ENCODE assay signal across 18 cellular contexts in genomic region chr9:2338770-2339169, GRCh38.
DNase-seq lines count a peak whose midpoint lies in the region; ATAC-seq, FAIRE-seq and TF ChIP-seq lines count a peak whose summit lies in the region.
"Had no signal": no experiment of that assay in that cellular context is flagged by ENCODE, and none has a peak within 500 bp of the region (broad histone marks: within the 10 kb centered on the region; RNA-seq: fewer than 3 reads in every experiment).

No MANE protein-coding gene starts in this region.

- dilution Hi-C loops in mammary epithelial cell (cut with HindIII; ENCODE audit: low sequenced_read_pairs), result no loop called here

- FAIRE-seq in RCC 7860 (lab: Jason Lieb, UNC), result no peak

- no peak overlapping the region for H3K27ac ChIP-seq in mammary epithelial cell (ENCODE audit: insufficient read depth, low read depth, low read length)
- H3K27ac ChIP-seq in breast epithelium, result peak overlapping the region in 1 of 2 donors; percentile 43
- no peak overlapping the region for H3K27ac ChIP-seq in RWPE2 (ENCODE audit: poor library complexity, severe bottlenecking)
- peak overlapping the region; percentile 26 for H3K27ac ChIP-seq in hepatocyte
- H3K27ac ChIP-seq: KMS-11, SJSA1 had no signal

- CTCF ChIA-PET in mammary epithelial cell (lab: Charles Lee; ENCODE audit: low non-redundant PET), result no interaction called here

- H3K36me3 ChIP-seq in mammary epithelial cell (ENCODE audit: insufficient read depth, low read length) (no peaks in the 10 kb centered on the region), breast epithelium (no peaks in the 10 kb centered on the region), RWPE2 (ENCODE audit: low read depth) (no peaks in the 10 kb centered on the region), hepatocyte (replicated peaks; ENCODE audit: insufficient read depth, low read depth) (no peaks in the 10 kb centered on the region)
- H3K36me3 ChIP-seq: SJSA1 had no signal

- H3K9me3 ChIP-seq in mammary epithelial cell (replicated peaks; ENCODE audit: insufficient read depth, low read length), result no peaks in the 10 kb centered on the region
- H3K9me3 ChIP-seq in breast epithelium, result no peaks in the 10 kb centered on the region
- no peaks in the 10 kb centered on the region for H3K9me3 ChIP-seq in RWPE2 (ENCODE audit: severe bottlenecking)
- no peaks in the 10 kb centered on the region for H3K9me3 ChIP-seq in hepatocyte (ENCODE audit: low read depth)
- H3K9me3 ChIP-seq: Caco-2, SJSA1 had no signal

- H2AFZ ChIP-seq in mammary epithelial cell (ENCODE audit: low read depth, low read length) (no peak overlapping the region), hepatocyte (no peak overlapping the region)

- H4K20me1 ChIP-seq in mammary epithelial cell (ENCODE audit: insufficient read depth, low read length) (no peaks in the 10 kb centered on the region), hepatocyte (ENCODE audit: insufficient read depth, poor library complexity, severe bottlenecking) (no peaks in the 10 kb centered on the region)

- intact Hi-C loops in mammary epithelial cell (cut with micrococcal nuclease), result loop anchor here (5.0 kb wide), 2 partner anchors 284 to 319 kb away; partner anchors contain the start of gene VLDLR
- intact Hi-C loops in breast epithelium (cut with DNase I; ENCODE audit: low total_unique reads), result no loop called here

- 78% methylated on average over 1 of the region's 1 CpG for WGBS in mammary epithelial cell (ENCODE audit: low coverage, missing lambda C conversion rate)
- 40% methylated on average over 1 of the region's 1 CpG for whole genome bisulfite sequencing in hepatocyte (ENCODE audit: low lambda C conversion rate, missing lambda C conversion rate)

- ATAC-seq in RWPE2 (ENCODE audit: low read depth), result 0 out of 3 replicates have a peak, but pooled peaks have one; percentile 24

- DNase-seq in mammary epithelial cell, result peak; percentile 61
- no peak for DNase-seq in breast epithelium (ENCODE audit: low spot score in 2 of 2)
- no peak for DNase-seq in RWPE2 (ENCODE audit: low spot score)
- peak; percentile 12 for DNase-seq in hepatocyte (ENCODE audit: low spot score)
- peak; percentile 50 for DNase-seq in renal cortical epithelial cell (ENCODE audit: low read depth)
- no peak for DNase-seq in RCC 7860 (ENCODE audit: low spot score)
- no peak for DNase-seq in islet precursor cell
- DNase-seq in NCI-H1092 (lab: John Stamatoyannopoulos, UW), result no peak
- DNase-seq: Caco-2, DMS79, H7, HFFc6, MV-4-11, NCI-H1417 treated with DMSO at 0.1 percent for 48 hours, NCI-H1930, NCI-H524 had no signal

- H3K79me2 ChIP-seq in mammary epithelial cell (ENCODE audit: insufficient read depth, low read length) (no peaks in the 10 kb centered on the region), hepatocyte (no peaks in the 10 kb centered on the region)

- no peak overlapping the region for H3K9ac ChIP-seq in mammary epithelial cell (ENCODE audit: insufficient read depth, low read length)
- H3K9ac ChIP-seq: KMS-11 had no signal

- no peak for TF ChIP-seq POLR2A in breast epithelium (IDR thresholded peaks at IDR 0.05)

- in situ Hi-C loops in mammary epithelial cell (cut with MboI; ENCODE audit: low sequenced_read_pairs in 2 of 2), result no loop called here

- H3K9me2 ChIP-seq in hepatocyte (replicated peaks; ENCODE audit: insufficient read depth), result no peaks in the 10 kb centered on the region

- no TSS peak for BruUV-seq in mammary epithelial cell (replicated peaks; lab: Mats Ljungman, UMichigan)

- peaks cover 30% of the 10 kb centered on the region for H3K4me1 ChIP-seq in mammary epithelial cell (ENCODE audit: insufficient read depth, low read length)
- no peaks in the 10 kb centered on the region for H3K4me1 ChIP-seq in breast epithelium
- H3K4me1 ChIP-seq in RWPE2 (ENCODE audit: insufficient read depth, poor library complexity, severe bottlenecking), result peaks cover 9% of the 10 kb centered on the region
- peaks cover 15% of the 10 kb centered on the region for H3K4me1 ChIP-seq in hepatocyte (ENCODE audit: insufficient read depth)
- H3K4me1 ChIP-seq: Caco-2, SJSA1 had no signal

- H3K27me3 ChIP-seq in mammary epithelial cell (ENCODE audit: insufficient read depth, low read length) (no peaks in the 10 kb centered on the region), breast epithelium (no peaks in the 10 kb centered on the region), RWPE2 (ENCODE audit: insufficient read depth, poor library complexity, severe bottlenecking) (no peaks in the 10 kb centered on the region), hepatocyte (no peaks in the 10 kb centered on the region)
- H3K27me3 ChIP-seq: SJSA1 had no signal

- TF ChIP-seq CTCF in mammary epithelial cell (conservative IDR thresholded peaks at IDR 0.05 in 1 of 2, IDR thresholded peaks at IDR 0.05 in 1 of 2; ENCODE audit: extremely low read depth in 1 of 2, insufficient read depth in 1 of 2, low read depth in 1 of 2, low read length in 2 of 2), result no peak
- TF ChIP-seq CTCF in breast epithelium (IDR thresholded peaks at IDR 0.05), result no peak
- no peak for TF ChIP-seq CTCF in RWPE2 (IDR thresholded peaks at IDR 0.05; ENCODE audit: poor library complexity, severe bottlenecking)
- no peak for TF ChIP-seq CTCF in hepatocyte (IDR thresholded peaks at IDR 0.05; ENCODE audit: poor library complexity)

- no peak overlapping the region for H3K4me3 ChIP-seq in mammary epithelial cell (replicated peaks in 1 of 3; ENCODE audit: insufficient read depth in 1 of 3, low read depth in 2 of 3, low read length in 3 of 3)
- no peak overlapping the region for H3K4me3 ChIP-seq in breast epithelium
- H3K4me3 ChIP-seq in RWPE2 (ENCODE audit: severe bottlenecking), result no peak overlapping the region
- H3K4me3 ChIP-seq in hepatocyte, result no peak overlapping the region
- H3K4me3 ChIP-seq: SJSA1 had no signal

- H3K4me2 ChIP-seq in mammary epithelial cell (ENCODE audit: insufficient read depth, low read depth, low read length) (no peak overlapping the region), hepatocyte (no peak overlapping the region)
- H3K4me2 ChIP-seq: KMS-11 had no signal

Comparison
In these comparisons a context has a peak if more than half of its experiments do, and no peak if none do; other contexts are left out.
1. DNase-seq: peak in mammary epithelial cell (single experiment), hepatocyte (single experiment) and renal cortical epithelial cell (single experiment); none in breast epithelium (0 of 2), RWPE2 (single experiment), RCC 7860 (single experiment), islet precursor cell (single experiment) and NCI-H1092 (single experiment).